ENCODE assay signal across 9 cellular contexts in the genomic region with DNA sequence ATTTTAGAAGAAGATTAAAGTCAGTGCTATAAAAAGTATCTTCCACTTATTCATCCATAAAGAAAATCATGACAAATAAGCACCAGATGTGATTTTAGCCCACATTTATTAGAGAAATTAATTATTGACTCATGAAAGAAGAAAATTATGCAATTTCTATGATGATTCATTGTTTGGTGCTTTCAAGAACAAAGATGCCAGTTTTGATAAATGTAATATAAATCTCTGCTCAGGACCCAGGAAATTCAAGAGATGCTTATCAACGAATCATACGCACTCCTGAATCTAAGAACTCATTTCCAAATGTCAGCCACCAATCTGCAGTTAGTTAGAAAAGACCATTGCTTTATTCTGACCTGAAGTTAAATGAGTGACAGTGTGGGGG.
DNase-seq lines count a peak whose midpoint lies in the region; ATAC-seq and TF ChIP-seq lines count a peak whose summit lies in the region.
"Had no signal": no experiment of that assay in that cellular context is flagged by ENCODE, and none has a peak within 500 bp of the region (broad histone marks: within the 10 kb centered on the region; RNA-seq: fewer than 3 reads in every experiment).

No MANE protein-coding gene starts in this region.

- H3K27ac Mint-ChIP-seq in activated T-cell treated with anti-CD3 and anti-CD28 coated beads, Interleukin-2, amount 50 U/mL, for 24 hours, result peak overlapping the region; percentile 83
- peak overlapping the region; percentile 81 for H3K27ac Mint-ChIP-seq in activated naive CD8-positive, alpha-beta T cell treated with anti-CD3 and anti-CD28 coated beads for 36 hours

- H3K4me3 ChIP-seq in fibroblast of villous mesenchyme (ENCODE audit: low read depth, low read length) (peak overlapping the region; percentile 17), subcutaneous abdominal adipose tissue (ENCODE audit: low read depth in 1 of 5, low read length in 5 of 5) (peak overlapping the region in 1 of 5 donors; percentile 28)

- H3K27me3 Mint-ChIP-seq in activated T-cell treated with anti-CD3 and anti-CD28 coated beads, Interleukin-2, amount 50 U/mL, for 24 hours, result no peaks in the 10 kb centered on the region
- H3K27me3 Mint-ChIP-seq in activated naive CD8-positive, alpha-beta T cell treated with anti-CD3 and anti-CD28 coated beads for 36 hours, result no peaks in the 10 kb centered on the region

- peak overlapping the region; percentile 42 for H3K4me3 Mint-ChIP-seq in activated T-cell treated with anti-CD3 and anti-CD28 coated beads, Interleukin-2, amount 50 U/mL, for 24 hours
- H3K4me3 Mint-ChIP-seq in activated naive CD8-positive, alpha-beta T cell treated with anti-CD3 and anti-CD28 coated beads for 36 hours, result peak overlapping the region; percentile 71

- no peak for ATAC-seq in HG03460 (IDR thresholded peaks at IDR 0.05; ENCODE audit: unreplicated experiment)

- peaks cover 0 to 8% (median 2%) of the 10 kb centered on the region in 5 donors for H3K36me3 ChIP-seq in subcutaneous abdominal adipose tissue (ENCODE audit: control insufficient read depth in 5 of 5, insufficient read depth in 5 of 5, low read length in 5 of 5)

- no peak for TF ChIP-seq CTCF in fibroblast of villous mesenchyme (IDR thresholded peaks at IDR 0.05; ENCODE audit: insufficient read depth, low read depth, low read length)

- H3K36me3 Mint-ChIP-seq in activated T-cell treated with anti-CD3 and anti-CD28 coated beads, Interleukin-2, amount 50 U/mL, for 24 hours (ENCODE audit: low read depth), result peaks cover 18% of the 10 kb centered on the region
- H3K36me3 Mint-ChIP-seq in activated naive CD8-positive, alpha-beta T cell treated with anti-CD3 and anti-CD28 coated beads for 36 hours, result peaks cover 27% of the 10 kb centered on the region

- no peaks in the 10 kb centered on the region for H3K9me3 ChIP-seq in subcutaneous abdominal adipose tissue (ENCODE audit: control insufficient read depth in 5 of 5, low read length in 5 of 5)

- peak overlapping the region; percentile 12 for H3K27ac ChIP-seq in subcutaneous abdominal adipose tissue (ENCODE audit: low read depth, low read length)
- H3K27ac ChIP-seq: VCaP had no signal

- peaks cover 0 to 13% (median 6%) of the 10 kb centered on the region in 5 donors for H3K4me1 ChIP-seq in subcutaneous abdominal adipose tissue (ENCODE audit: control insufficient read depth in 5 of 5, insufficient read depth in 5 of 5, low read length in 5 of 5)

- peak overlapping the region in 1 of 5 donors; percentile 44 for H3K9ac ChIP-seq in subcutaneous abdominal adipose tissue (ENCODE audit: low read length in 5 of 5)

- H3K4me1 Mint-ChIP-seq in activated T-cell treated with anti-CD3 and anti-CD28 coated beads, Interleukin-2, amount 50 U/mL, for 24 hours (ENCODE audit: low read depth), result peaks cover 84% of the 10 kb centered on the region
- H3K4me1 Mint-ChIP-seq in activated naive CD8-positive, alpha-beta T cell treated with anti-CD3 and anti-CD28 coated beads for 36 hours, result peaks cover 75% of the 10 kb centered on the region

- H3K9me3 Mint-ChIP-seq in activated T-cell treated with anti-CD3 and anti-CD28 coated beads, Interleukin-2, amount 50 U/mL, for 24 hours, result no peaks in the 10 kb centered on the region
- peaks cover 5% of the 10 kb centered on the region for H3K9me3 Mint-ChIP-seq in activated naive CD8-positive, alpha-beta T cell treated with anti-CD3 and anti-CD28 coated beads for 36 hours

- DNase-seq in activated T-cell treated with anti-CD3 and anti-CD28 coated beads, Interleukin-2, amount 50 U/mL, for 24 hours, result no peak
- no peak for DNase-seq in activated T-cell treated with anti-CD3 and anti-CD28 coated beads, Interleukin-2, amount 50 U/mL, for 1 hour
- DNase-seq in activated naive CD8-positive, alpha-beta T cell treated with anti-CD3 and anti-CD28 coated beads for 36 hours, result no peak
- DNase-seq in fibroblast of villous mesenchyme (ENCODE audit: low read depth) (peak; percentile 65), mesenteric fat pad (ENCODE audit: low spot score) (no peak), AML-193 (lab: John Stamatoyannopoulos, UW) (no peak)

- no peaks in the 10 kb centered on the region for H3K27me3 ChIP-seq in subcutaneous abdominal adipose tissue (ENCODE audit: control insufficient read depth in 5 of 5, insufficient read depth in 4 of 5, low read length in 5 of 5)
